Comparison of ENCODE assay signal across 1 cellular context in genomic region chr3:14401692-14402303, GRCh38.
TF ChIP-seq lines count a peak whose summit lies in the region.

No MANE protein-coding gene starts in this region.

TF ChIP-seq in K562, 482 proteins besides CTCF, POLR2A, EP300 and RAD21 (continued from another document):
- TF ChIP-seq CBFA2T2 (conservative IDR thresholded peaks at IDR 0.05): no peak
- TF ChIP-seq E2F3 (CRISPR knock-in tag; IDR thresholded peaks at IDR 0.05): peak; percentile 50; the same call in 1 of the 2 replicates
- TF ChIP-seq PHF8 (IDR thresholded peaks at IDR 0.05; ENCODE audit: borderline replicate concordance, low read length): peak; percentile 3; the same call in 1 of the 2 replicates
- peak; percentile 56 for TF ChIP-seq NR2C2 (CRISPR knock-in tag; IDR thresholded peaks at IDR 0.05)
- no peak for TF ChIP-seq NR2C2 (tag; IDR thresholded peaks at IDR 0.05)
- peak; percentile 22; the same call in 1 of the 2 replicates for TF ChIP-seq USF1 (CRISPR knock-in tag; IDR thresholded peaks at IDR 0.05)
- no peak for TF ChIP-seq ZBED1 (IDR thresholded peaks at IDR 0.05)
- TF ChIP-seq MEF2A (IDR thresholded peaks at IDR 0.05; ENCODE audit: control insufficient read depth, low read depth, low read length): no peak
- 0 out of 2 replicates have a peak, but pooled peaks have one; percentile 6 for TF ChIP-seq HBP1 (CRISPR knock-in tag; IDR thresholded peaks at IDR 0.05)
- TF ChIP-seq GTF2F1 (IDR thresholded peaks at IDR 0.05; ENCODE audit: low read depth, low read length): no peak
- TF ChIP-seq ARID3B (CRISPR knock-in tag; IDR thresholded peaks at IDR 0.05; ENCODE audit: borderline replicate concordance): 0 out of 2 replicates have a peak, but pooled peaks have one; percentile 31
- TF ChIP-seq HDGF (IDR thresholded peaks at IDR 0.05): 0 out of 2 replicates have a peak, but pooled peaks have one; percentile 24
- TF ChIP-seq NR4A1 (CRISPR knock-in tag; IDR thresholded peaks at IDR 0.05): no peak
- peak; percentile 28; the same call in 1 of the 2 replicates for TF ChIP-seq NR4A1 (tag; IDR thresholded peaks at IDR 0.05)
